24 cellular contexts compared by ENCODE assay signal in genomic region chrX:65600106-65600505, GRCh38.
DNase-seq lines count a peak whose midpoint lies in the region; ATAC-seq and TF ChIP-seq lines count a peak whose summit lies in the region.
"Had no signal": no experiment of that assay in that cellular context is flagged by ENCODE, and none has a peak within 500 bp of the region (broad histone marks: within the 10 kb centered on the region; RNA-seq: fewer than 3 reads in every experiment).

No MANE protein-coding gene starts in this region.

- ATAC-seq in left ventricle myocardium superior: no peak
- no peak for ATAC-seq in naive thymus-derived CD4-positive, alpha-beta T cell
- ATAC-seq in GM21737 (IDR thresholded peaks at IDR 0.05; ENCODE audit: unreplicated experiment): no peak
- ATAC-seq: GM12878, HepG2 had no signal

- H3K27me3 ChIP-seq in right atrium auricular region: no peaks in the 10 kb centered on the region
- no peaks in the 10 kb centered on the region for H3K27me3 ChIP-seq in naive thymus-derived CD4-positive, alpha-beta T cell (ENCODE audit: control insufficient read depth in 2 of 2, insufficient read depth in 2 of 2, low read length in 2 of 2)
- H3K27me3 ChIP-seq: testis had no signal

- peak overlapping the region; percentile 80 to 85 for H3K27ac ChIP-seq in right atrium auricular region
- H3K27ac ChIP-seq in naive thymus-derived CD4-positive, alpha-beta T cell (ENCODE audit: low read depth, low read length): no peak overlapping the region
- H3K27ac ChIP-seq: WERI-Rb-1 had no signal

- POLR2A ChIA-PET in naive thymus-derived CD4-positive, alpha-beta T cell (lab: Charles Lee): interaction anchor here (0.6 to 4.1 kb wide), 4 partner anchors 69 to 215 kb away, joined by 3 to 44 read pairs (median 7); partner anchors contain the start of gene MSN

- H3K27me3 Mint-ChIP-seq in activated T-helper 1 cell treated with anti-CD3 and anti-CD28 coated beads, Interleukin-12 subunit alpha, Interleukin-12 subunit beta, Interleukin-2, Interleukin-4 antibody, amounts not matched to agents 30 ng/mL and 10 ng/mL and 1 ng/mL, durations not matched to agents 14 hours and 24 hours and 36 hours (ENCODE audit: insufficient read depth): no peaks in the 10 kb centered on the region
- H3K27me3 Mint-ChIP-seq in naive thymus-derived CD4-positive, alpha-beta T cell: no peaks in the 10 kb centered on the region

- H3K4me3 ChIP-seq in right atrium auricular region: no peak overlapping the region
- no peak overlapping the region for H3K4me3 ChIP-seq in naive thymus-derived CD4-positive, alpha-beta T cell (ENCODE audit: low read length)
- H3K4me3 ChIP-seq: GM12878, testis had no signal

- peaks cover under 1% of the 10 kb centered on the region for H3K9me3 Mint-ChIP-seq in activated T-helper 1 cell treated with anti-CD3 and anti-CD28 coated beads, Interleukin-12 subunit alpha, Interleukin-12 subunit beta, Interleukin-2, Interleukin-4 antibody, amounts not matched to agents 30 ng/mL and 10 ng/mL and 1 ng/mL, durations not matched to agents 14 hours and 24 hours and 36 hours
- peaks cover 0 to 10% (median 0%) of the 10 kb centered on the region in 11 donors for H3K9me3 Mint-ChIP-seq in naive thymus-derived CD4-positive, alpha-beta T cell
- H3K9me3 Mint-ChIP-seq: HFFc6 had no signal

- no peak for DNase-seq in right atrium auricular region (ENCODE audit: low spot score)
- DNase-seq in left ventricle myocardium superior: no peak
- DNase-seq in activated T-helper 1 cell treated with anti-CD3 and anti-CD28 coated beads, Interleukin-12 subunit alpha, Interleukin-12 subunit beta, Interleukin-2, Interleukin-4 antibody, amounts not matched to agents 30 ng/mL and 10 ng/mL and 1 ng/mL, durations not matched to agents 14 hours and 24 hours and 36 hours (ENCODE audit: low spot score): no peak
- DNase-seq in naive thymus-derived CD4-positive, alpha-beta T cell: no peak
- DNase-seq in ureter (ENCODE audit: low spot score): peak; percentile 6
- DNase-seq in COLO829 (ENCODE audit: low spot score): no peak
- DNase-seq in T1000 (lab: John Stamatoyannopoulos, UW): no peak
- DNase-seq: AML-193; amniotic stem cell; central memory CD4-positive, alpha-beta T cell; GDM1; HFFc6; islet precursor cell; MM.1S; NCI-H187; NCI-H446; NK-92 treated with Interleukin-12 subunit alpha and Interleukin-12 subunit beta, amount 100 ng/mL, for 24 hours; RPMI8226; testis; WERI-Rb-1 had no signal

- H3K36me3 ChIP-seq in right atrium auricular region: no peaks in the 10 kb centered on the region
- H3K36me3 ChIP-seq in naive thymus-derived CD4-positive, alpha-beta T cell (ENCODE audit: control insufficient read depth in 2 of 3, insufficient read depth in 3 of 3, low read length in 3 of 3): no peaks in the 10 kb centered on the region
- H3K36me3 ChIP-seq: WERI-Rb-1 had no signal

- CTCF ChIA-PET in naive thymus-derived CD4-positive, alpha-beta T cell (lab: Charles Lee): interaction anchor here (0.6 kb wide), 1 partner anchor 9 kb away, joined by 3 read pairs; no protein-coding TSS in a partner anchor

- peaks cover 0 to 40% of the 10 kb centered on the region in 2 donors for H3K4me1 ChIP-seq in right atrium auricular region
- H3K4me1 ChIP-seq in naive thymus-derived CD4-positive, alpha-beta T cell (ENCODE audit: control insufficient read depth in 2 of 2, insufficient read depth in 2 of 2, low read length in 2 of 2): peaks cover 62 to 70% of the 10 kb centered on the region in 2 donors

- intact Hi-C loops in left ventricle myocardium superior (cut with micrococcal nuclease): no loop called here
- intact Hi-C loops in activated T-helper 1 cell treated with anti-CD3 and anti-CD28 coated beads, Interleukin-12 subunit alpha, Interleukin-12 subunit beta, Interleukin-2, Interleukin-4 antibody, amounts not matched to agents 30 ng/mL and 10 ng/mL and 1 ng/mL, durations not matched to agents 14 hours and 24 hours and 36 hours (cut with micrococcal nuclease): no loop called here
- intact Hi-C loops in naive thymus-derived CD4-positive, alpha-beta T cell (cut with micrococcal nuclease): no loop called here

- H3K4me1 Mint-ChIP-seq in activated T-helper 1 cell treated with anti-CD3 and anti-CD28 coated beads, Interleukin-12 subunit alpha, Interleukin-12 subunit beta, Interleukin-2, Interleukin-4 antibody, amounts not matched to agents 30 ng/mL and 10 ng/mL and 1 ng/mL, durations not matched to agents 14 hours and 24 hours and 36 hours (ENCODE audit: low read depth): peaks cover 67% of the 10 kb centered on the region
- peaks cover 33 to 98% (median 83%) of the 10 kb centered on the region in 7 donors for H3K4me1 Mint-ChIP-seq in naive thymus-derived CD4-positive, alpha-beta T cell

- H3K27ac Mint-ChIP-seq in activated T-helper 1 cell treated with anti-CD3 and anti-CD28 coated beads, Interleukin-12 subunit alpha, Interleukin-12 subunit beta, Interleukin-2, Interleukin-4 antibody, amounts not matched to agents 30 ng/mL and 10 ng/mL and 1 ng/mL, durations not matched to agents 14 hours and 24 hours and 36 hours: peak overlapping the region; percentile 55
- H3K27ac Mint-ChIP-seq in naive thymus-derived CD4-positive, alpha-beta T cell: peak overlapping the region; percentile 81 to 100 (median 90)
- H3K27ac Mint-ChIP-seq: HFFc6, mesothelial cell of epicardium had no signal

- H3K9me3 ChIP-seq in right atrium auricular region: no peaks in the 10 kb centered on the region
- H3K9me3 ChIP-seq in naive thymus-derived CD4-positive, alpha-beta T cell (ENCODE audit: control insufficient read depth in 2 of 3, low read length in 3 of 3): no peaks in the 10 kb centered on the region
- H3K9me3 ChIP-seq: testis had no signal

- TF ChIP-seq CTCF in right atrium auricular region (IDR thresholded peaks at IDR 0.05): no peak

- H3K36me3 Mint-ChIP-seq in activated T-helper 1 cell treated with anti-CD3 and anti-CD28 coated beads, Interleukin-12 subunit alpha, Interleukin-12 subunit beta, Interleukin-2, Interleukin-4 antibody, amounts not matched to agents 30 ng/mL and 10 ng/mL and 1 ng/mL, durations not matched to agents 14 hours and 24 hours and 36 hours (ENCODE audit: low read depth): peaks cover 5% of the 10 kb centered on the region
- H3K36me3 Mint-ChIP-seq in naive thymus-derived CD4-positive, alpha-beta T cell: peaks cover 0 to 3% (median 0%) of the 10 kb centered on the region in 5 donors
- H3K36me3 Mint-ChIP-seq: mesothelial cell of epicardium had no signal

- peak overlapping the region; percentile 53 for H3K4me3 Mint-ChIP-seq in activated T-helper 1 cell treated with anti-CD3 and anti-CD28 coated beads, Interleukin-12 subunit alpha, Interleukin-12 subunit beta, Interleukin-2, Interleukin-4 antibody, amounts not matched to agents 30 ng/mL and 10 ng/mL and 1 ng/mL, durations not matched to agents 14 hours and 24 hours and 36 hours
- H3K4me3 Mint-ChIP-seq in naive thymus-derived CD4-positive, alpha-beta T cell: peak overlapping the region in 6 of 10 donors; percentile 16 to 73 (median 54)
- H3K4me3 Mint-ChIP-seq: HFFc6, mesothelial cell of epicardium had no signal
